In genomic region chr12:58532855-58533608, GRCh38 we compare ENCODE assay signal across 25 cellular contexts.
"Had no signal": no experiment of that assay in that cellular context is flagged by ENCODE, and none has a peak within 500 bp of the region (broad histone marks: within the 10 kb centered on the region; RNA-seq: fewer than 3 reads in every experiment).

No MANE protein-coding gene starts in this region.

- H3K4me3 Mint-ChIP-seq: activated CD4-positive, alpha-beta T cell treated with anti-CD3 and anti-CD28 coated beads for 36 hours; activated CD8-positive, alpha-beta T cell treated with anti-CD3 and anti-CD28 coated beads for 36 hours; activated T-helper 1 cell treated with anti-CD3 and anti-CD28 coated beads, Interleukin-12 subunit alpha, Interleukin-12 subunit beta, Interleukin-2, Interleukin-4 antibody, amounts not matched to agents 30 ng/mL and 10 ng/mL and 1 ng/mL, durations not matched to agents 14 hours and 24 hours and 36 hours; T-helper 17 cell had no signal

- ATAC-seq: activated CD4-positive, alpha-beta T cell treated with anti-CD3 and anti-CD28 coated beads for 36 hours; activated CD8-positive, alpha-beta T cell treated with anti-CD3 and anti-CD28 coated beads for 36 hours; activated naive CD4-positive, alpha-beta T cell treated with anti-CD3 and anti-CD28 coated beads, Interleukin-2, amount 50 U/mL, for 72 hours; T-helper 17 cell had no signal

- H3K9me3 Mint-ChIP-seq: activated CD8-positive, alpha-beta T cell treated with anti-CD3 and anti-CD28 coated beads for 36 hours; activated naive CD4-positive, alpha-beta T cell treated with anti-CD3 and anti-CD28 coated beads, Interleukin-2, amount 50 U/mL, for 72 hours; activated T-helper 1 cell treated with anti-CD3 and anti-CD28 coated beads, Interleukin-12 subunit alpha, Interleukin-12 subunit beta, Interleukin-2, Interleukin-4 antibody, amounts not matched to agents 30 ng/mL and 10 ng/mL and 1 ng/mL, durations not matched to agents 14 hours and 24 hours and 36 hours had no signal

- H3K36me3 Mint-ChIP-seq: activated naive CD4-positive, alpha-beta T cell treated with anti-CD3 and anti-CD28 coated beads, Interleukin-2, amount 50 U/mL, for 72 hours had no signal

- H3K4me2 ChIP-seq: KMS-11 had no signal

- FAIRE-seq: TTC549 had no signal

- DNase-seq: activated CD4-positive, alpha-beta T cell treated with anti-CD3 and anti-CD28 coated beads for 36 hours; activated CD4-positive, alpha-beta T cell treated with anti-CD3 and anti-CD28 coated beads, Interleukin-2, amount 50 U/mL, for 1 hour; activated CD4-positive, CD25-positive, alpha-beta regulatory T cell; activated CD8-positive, alpha-beta memory T cell treated with anti-CD3 and anti-CD28 coated beads, Interleukin-2, amount 50 U/mL, for 4 hours; activated CD8-positive, alpha-beta T cell treated with anti-CD3 and anti-CD28 coated beads for 36 hours; activated effector memory CD4-positive, alpha-beta T cell treated with Interleukin-2 at 50 U/mL for 16 hours; activated naive CD4-positive, alpha-beta T cell; amygdala; brain microvascular endothelial cell; cerebellar nuclear complex; MM.1S; NCI-H1105; NCI-H1436; NCI-H1694 treated with DMSO at 0.1 percent for 48 hours; NCI-H2029 treated with DMSO at 0.1 percent for 48 hours; NCI-H345; NCI-H510A; SIG-M5; T-helper 17 cell; T-helper 9 cell had no signal

- H3K4me1 Mint-ChIP-seq: activated CD4-positive, alpha-beta T cell treated with anti-CD3 and anti-CD28 coated beads for 36 hours; T-helper 17 cell had no signal

- H3K27me3 ChIP-seq: brain microvascular endothelial cell had no signal

- H3K27ac Mint-ChIP-seq: activated CD4-positive, alpha-beta T cell treated with anti-CD3 and anti-CD28 coated beads for 36 hours; activated CD8-positive, alpha-beta T cell treated with anti-CD3 and anti-CD28 coated beads for 36 hours; activated naive CD4-positive, alpha-beta T cell treated with anti-CD3 and anti-CD28 coated beads, Interleukin-2, amount 50 U/mL, for 72 hours; activated T-helper 1 cell treated with anti-CD3 and anti-CD28 coated beads, Interleukin-12 subunit alpha, Interleukin-12 subunit beta, Interleukin-2, Interleukin-4 antibody, amounts not matched to agents 30 ng/mL and 10 ng/mL and 1 ng/mL, durations not matched to agents 14 hours and 24 hours and 36 hours; T-helper 17 cell had no signal

- H3K9ac ChIP-seq: KMS-11 had no signal

- H3K36me3 ChIP-seq: brain microvascular endothelial cell had no signal

- H3K27ac ChIP-seq: brain microvascular endothelial cell, KMS-11, VCaP had no signal
